1 cellular context compared by ENCODE assay signal in the genomic region with DNA sequence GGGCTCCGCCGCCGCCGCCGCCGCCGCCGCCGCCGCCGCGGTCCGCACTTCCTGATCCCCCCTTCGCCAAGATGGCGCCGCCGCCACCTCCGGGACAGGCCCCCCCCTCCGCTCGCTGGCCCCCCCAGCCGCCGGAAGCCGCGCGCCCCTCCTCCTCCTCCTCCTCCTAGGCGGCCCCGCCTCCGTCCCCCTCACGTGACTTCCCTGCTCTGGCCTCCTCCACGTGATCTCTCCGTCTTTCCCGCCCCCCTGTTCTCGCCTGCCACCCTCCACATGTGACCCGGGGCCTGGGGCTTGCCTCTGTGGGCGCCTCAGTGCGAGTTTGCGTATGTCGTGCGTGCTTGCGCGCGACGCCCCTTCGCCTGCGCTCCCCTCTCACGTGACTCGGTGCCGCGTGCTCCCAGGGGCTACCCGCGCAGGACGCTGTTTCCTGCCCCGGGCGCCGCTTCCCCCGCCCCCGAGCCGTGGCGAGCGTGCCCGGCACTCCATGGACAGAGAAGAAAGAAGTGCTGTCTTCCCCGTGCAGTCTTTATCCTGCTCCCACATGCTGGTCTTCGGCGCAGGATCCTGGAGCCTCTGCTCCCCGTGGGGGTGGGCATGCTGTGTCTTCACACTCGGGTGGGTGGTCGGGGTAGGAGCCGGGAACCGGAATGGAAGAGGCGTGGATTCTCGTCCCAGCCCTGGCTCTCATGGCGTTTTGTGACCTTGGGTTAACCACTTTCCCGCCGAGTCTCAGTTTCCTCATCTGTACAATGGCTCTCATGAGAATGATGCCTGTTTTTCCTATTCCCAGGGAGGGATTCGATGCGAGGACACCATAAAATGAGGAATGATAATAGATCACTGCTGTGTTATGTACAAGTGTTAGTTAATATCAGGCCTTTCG.
TF ChIP-seq lines count a peak whose summit lies in the region.

Gene UBE2Q1 (minus strand): TSS at position 53 of the 886 bp plus-strand sequence. CDS start 109 bp downstream, outside the sequence.

TF ChIP-seq in HepG2, 621 proteins besides CTCF, POLR2A, EP300 and RAD21 (continued from another document and continues in another):
- peak; percentile 95 for TF ChIP-seq TIGD3 (CRISPR knock-in tag; IDR thresholded peaks at IDR 0.05; ENCODE audit: borderline replicate concordance)
- peak; percentile 94 for TF ChIP-seq SATB2 (CRISPR knock-in tag; IDR thresholded peaks at IDR 0.05)
- TF ChIP-seq PAX8 (CRISPR knock-in tag; IDR thresholded peaks at IDR 0.05; ENCODE audit: borderline replicate concordance) = peak; percentile 83; the same call in 1 of the 2 replicates
- peak; percentile 74 for TF ChIP-seq HIC2 (CRISPR knock-in tag; IDR thresholded peaks at IDR 0.05; ENCODE audit: low read depth)
- TF ChIP-seq MLLT10 (CRISPR knock-in tag; IDR thresholded peaks at IDR 0.05) = no peak
- no peak for TF ChIP-seq ARNT (IDR thresholded peaks at IDR 0.05)
- TF ChIP-seq SETDB1 (CRISPR knock-in tag; IDR thresholded peaks at IDR 0.05; ENCODE audit: borderline replicate concordance) = peak; percentile 94
- TF ChIP-seq ZBED4 (CRISPR knock-in tag; IDR thresholded peaks at IDR 0.05; ENCODE audit: borderline replicate concordance) = no peak
- peak; percentile 99 for TF ChIP-seq SRY (CRISPR knock-in tag; IDR thresholded peaks at IDR 0.05)
- peak; percentile 85; the same call in 1 of the 2 replicates for TF ChIP-seq ZNF20 (CRISPR knock-in tag; IDR thresholded peaks at IDR 0.05)
- TF ChIP-seq, protein P1, sequence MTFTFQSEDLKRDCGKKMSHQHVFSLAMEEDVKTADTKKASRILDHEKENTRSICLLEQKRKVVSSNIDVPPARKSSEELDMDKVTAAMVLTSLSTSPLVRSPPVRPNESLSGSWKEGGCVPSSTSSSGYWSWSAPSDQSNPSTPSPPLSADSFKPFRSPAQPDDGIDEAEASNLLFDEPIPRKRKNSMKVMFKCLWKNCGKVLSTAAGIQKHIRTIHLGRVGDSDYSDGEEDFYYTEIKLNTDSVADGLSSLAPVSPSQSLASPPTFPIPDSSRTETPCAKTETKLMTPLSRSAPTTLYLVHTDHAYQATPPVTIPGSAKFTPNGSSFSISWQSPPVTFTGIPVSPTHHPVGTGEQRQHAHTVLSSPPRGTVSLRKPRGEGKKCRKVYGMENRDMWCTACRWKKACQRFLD (CRISPR knock-in tag; IDR thresholded peaks at IDR 0.05; ENCODE audit: borderline replicate concordance) = peak; percentile 99; the same call in 1 of the 2 replicates
- peak; percentile 99 for TF ChIP-seq ZNF616 (CRISPR knock-in tag; IDR thresholded peaks at IDR 0.05; ENCODE audit: low read depth)
- TF ChIP-seq DNMT3B (CRISPR knock-in tag; conservative IDR thresholded peaks at IDR 0.05) = peak; percentile 98
- peak; percentile 59; the same call in 1 of the 2 replicates for TF ChIP-seq CAMTA2 (CRISPR knock-in tag; IDR thresholded peaks at IDR 0.05; ENCODE audit: borderline replicate concordance)
- no peak for TF ChIP-seq MBD4 (IDR thresholded peaks at IDR 0.05; ENCODE audit: borderline replicate concordance, low read length)
- peak; percentile 69 for TF ChIP-seq HNRNPK (IDR thresholded peaks at IDR 0.05; ENCODE audit: low read depth, low read length, poor library complexity, severe bottlenecking)
- TF ChIP-seq TBX2 (CRISPR knock-in tag; IDR thresholded peaks at IDR 0.05; ENCODE audit: borderline replicate concordance) = peak; percentile 98
- peak; percentile 91 for TF ChIP-seq MEIS1 (CRISPR knock-in tag; IDR thresholded peaks at IDR 0.05; ENCODE audit: borderline replicate concordance)
- peak; percentile 67; the same call in 1 of the 2 replicates for TF ChIP-seq NFE2L1 (CRISPR knock-in tag; IDR thresholded peaks at IDR 0.05; ENCODE audit: borderline replicate concordance)
- peak; percentile 90 for TF ChIP-seq DMAP1 (CRISPR knock-in tag; IDR thresholded peaks at IDR 0.05)
- no peak for TF ChIP-seq PHB2 (IDR thresholded peaks at IDR 0.05; ENCODE audit: partially characterized antibody)
- peak; percentile 82 for TF ChIP-seq POGZ (CRISPR knock-in tag; IDR thresholded peaks at IDR 0.05)
- TF ChIP-seq, protein P2, sequence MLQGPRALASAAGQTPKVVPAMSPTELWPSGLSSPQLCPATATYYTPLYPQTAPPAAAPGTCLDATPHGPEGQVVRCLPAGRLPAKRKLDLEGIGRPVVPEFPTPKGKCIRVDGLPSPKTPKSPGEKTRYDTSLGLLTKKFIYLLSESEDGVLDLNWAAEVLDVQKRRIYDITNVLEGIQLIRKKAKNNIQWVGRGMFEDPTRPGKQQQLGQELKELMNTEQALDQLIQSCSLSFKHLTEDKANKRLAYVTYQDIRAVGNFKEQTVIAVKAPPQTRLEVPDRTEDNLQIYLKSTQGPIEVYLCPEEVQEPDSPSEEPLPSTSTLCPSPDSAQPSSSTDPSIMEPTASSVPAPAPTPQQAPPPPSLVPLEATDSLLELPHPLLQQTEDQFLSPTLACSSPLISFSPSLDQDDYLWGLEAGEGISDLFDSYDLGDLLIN (CRISPR knock-in tag; IDR thresholded peaks at IDR 0.05; ENCODE audit: borderline replicate concordance) = peak; percentile 45; the same call in 1 of the 2 replicates
- TF ChIP-seq ZZZ3 (CRISPR knock-in tag; IDR thresholded peaks at IDR 0.05; ENCODE audit: borderline replicate concordance) = peak; percentile 95
- TF ChIP-seq, protein P3, sequence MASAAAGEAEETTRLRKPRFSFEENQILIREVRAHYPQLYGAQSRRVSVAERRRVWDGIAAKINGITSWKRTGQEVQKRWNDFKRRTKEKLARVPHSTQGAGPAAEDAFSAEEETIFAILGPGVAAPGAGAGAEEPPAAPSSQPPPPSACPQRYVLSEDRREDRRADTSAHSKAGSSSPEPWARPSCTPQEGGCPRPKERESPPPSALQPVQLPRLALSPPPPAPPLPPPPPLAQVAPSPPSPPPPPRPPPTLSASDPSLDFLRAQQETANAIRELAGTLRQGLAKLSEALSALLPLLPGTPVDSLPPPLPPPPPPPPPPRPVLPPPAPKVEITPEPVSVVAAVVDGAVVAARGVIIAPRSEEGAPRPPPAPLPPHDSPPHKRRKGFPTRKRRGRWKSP (CRISPR knock-in tag; IDR thresholded peaks at IDR 0.05) = peak; percentile 97
- TF ChIP-seq ZUFSP (CRISPR knock-in tag; IDR thresholded peaks at IDR 0.05; ENCODE audit: borderline replicate concordance) = no peak
- TF ChIP-seq ZNF350 (CRISPR knock-in tag; IDR thresholded peaks at IDR 0.05; ENCODE audit: borderline replicate concordance, low read depth) = peak; percentile 88
- TF ChIP-seq PTBP1 (IDR thresholded peaks at IDR 0.05; ENCODE audit: low read depth, low read length, poor library complexity, severe bottlenecking) = no peak
- TF ChIP-seq IRF1 (CRISPR knock-in tag; IDR thresholded peaks at IDR 0.05; ENCODE audit: low read depth) = peak; percentile 96; the same call in 1 of the 2 replicates
- TF ChIP-seq NFIC (IDR thresholded peaks at IDR 0.05; ENCODE audit: low read length) = no peak
- TF ChIP-seq, protein P4, sequence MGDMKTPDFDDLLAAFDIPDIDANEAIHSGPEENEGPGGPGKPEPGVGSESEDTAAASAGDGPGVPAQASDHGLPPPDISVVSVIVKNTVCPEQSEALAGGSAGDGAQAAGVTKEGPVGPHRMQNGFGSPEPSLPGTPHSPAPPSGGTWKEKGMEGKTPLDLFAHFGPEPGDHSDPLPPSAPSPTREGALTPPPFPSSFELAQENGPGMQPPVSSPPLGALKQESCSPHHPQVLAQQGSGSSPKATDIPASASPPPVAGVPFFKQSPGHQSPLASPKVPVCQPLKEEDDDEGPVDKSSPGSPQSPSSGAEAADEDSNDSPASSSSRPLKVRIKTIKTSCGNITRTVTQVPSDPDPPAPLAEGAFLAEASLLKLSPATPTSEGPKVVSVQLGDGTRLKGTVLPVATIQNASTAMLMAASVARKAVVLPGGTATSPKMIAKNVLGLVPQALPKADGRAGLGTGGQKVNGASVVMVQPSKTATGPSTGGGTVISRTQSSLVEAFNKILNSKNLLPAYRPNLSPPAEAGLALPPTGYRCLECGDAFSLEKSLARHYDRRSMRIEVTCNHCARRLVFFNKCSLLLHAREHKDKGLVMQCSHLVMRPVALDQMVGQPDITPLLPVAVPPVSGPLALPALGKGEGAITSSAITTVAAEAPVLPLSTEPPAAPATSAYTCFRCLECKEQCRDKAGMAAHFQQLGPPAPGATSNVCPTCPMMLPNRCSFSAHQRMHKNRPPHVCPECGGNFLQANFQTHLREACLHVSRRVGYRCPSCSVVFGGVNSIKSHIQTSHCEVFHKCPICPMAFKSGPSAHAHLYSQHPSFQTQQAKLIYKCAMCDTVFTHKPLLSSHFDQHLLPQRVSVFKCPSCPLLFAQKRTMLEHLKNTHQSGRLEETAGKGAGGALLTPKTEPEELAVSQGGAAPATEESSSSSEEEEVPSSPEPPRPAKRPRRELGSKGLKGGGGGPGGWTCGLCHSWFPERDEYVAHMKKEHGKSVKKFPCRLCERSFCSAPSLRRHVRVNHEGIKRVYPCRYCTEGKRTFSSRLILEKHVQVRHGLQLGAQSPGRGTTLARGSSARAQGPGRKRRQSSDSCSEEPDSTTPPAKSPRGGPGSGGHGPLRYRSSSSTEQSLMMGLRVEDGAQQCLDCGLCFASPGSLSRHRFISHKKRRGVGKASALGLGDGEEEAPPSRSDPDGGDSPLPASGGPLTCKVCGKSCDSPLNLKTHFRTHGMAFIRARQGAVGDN (CRISPR knock-in tag; IDR thresholded peaks at IDR 0.05) = peak; percentile 99
- TF ChIP-seq, protein P5, sequence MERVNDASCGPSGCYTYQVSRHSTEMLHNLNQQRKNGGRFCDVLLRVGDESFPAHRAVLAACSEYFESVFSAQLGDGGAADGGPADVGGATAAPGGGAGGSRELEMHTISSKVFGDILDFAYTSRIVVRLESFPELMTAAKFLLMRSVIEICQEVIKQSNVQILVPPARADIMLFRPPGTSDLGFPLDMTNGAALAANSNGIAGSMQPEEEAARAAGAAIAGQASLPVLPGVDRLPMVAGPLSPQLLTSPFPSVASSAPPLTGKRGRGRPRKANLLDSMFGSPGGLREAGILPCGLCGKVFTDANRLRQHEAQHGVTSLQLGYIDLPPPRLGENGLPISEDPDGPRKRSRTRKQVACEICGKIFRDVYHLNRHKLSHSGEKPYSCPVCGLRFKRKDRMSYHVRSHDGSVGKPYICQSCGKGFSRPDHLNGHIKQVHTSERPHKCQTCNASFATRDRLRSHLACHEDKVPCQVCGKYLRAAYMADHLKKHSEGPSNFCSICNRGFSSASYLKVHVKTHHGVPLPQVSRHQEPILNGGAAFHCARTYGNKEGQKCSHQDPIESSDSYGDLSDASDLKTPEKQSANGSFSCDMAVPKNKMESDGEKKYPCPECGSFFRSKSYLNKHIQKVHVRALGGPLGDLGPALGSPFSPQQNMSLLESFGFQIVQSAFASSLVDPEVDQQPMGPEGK (CRISPR knock-in tag; IDR thresholded peaks at IDR 0.05) = no peak
